Comparison of ENCODE assay signal across 10 cellular contexts in the genomic region with DNA sequence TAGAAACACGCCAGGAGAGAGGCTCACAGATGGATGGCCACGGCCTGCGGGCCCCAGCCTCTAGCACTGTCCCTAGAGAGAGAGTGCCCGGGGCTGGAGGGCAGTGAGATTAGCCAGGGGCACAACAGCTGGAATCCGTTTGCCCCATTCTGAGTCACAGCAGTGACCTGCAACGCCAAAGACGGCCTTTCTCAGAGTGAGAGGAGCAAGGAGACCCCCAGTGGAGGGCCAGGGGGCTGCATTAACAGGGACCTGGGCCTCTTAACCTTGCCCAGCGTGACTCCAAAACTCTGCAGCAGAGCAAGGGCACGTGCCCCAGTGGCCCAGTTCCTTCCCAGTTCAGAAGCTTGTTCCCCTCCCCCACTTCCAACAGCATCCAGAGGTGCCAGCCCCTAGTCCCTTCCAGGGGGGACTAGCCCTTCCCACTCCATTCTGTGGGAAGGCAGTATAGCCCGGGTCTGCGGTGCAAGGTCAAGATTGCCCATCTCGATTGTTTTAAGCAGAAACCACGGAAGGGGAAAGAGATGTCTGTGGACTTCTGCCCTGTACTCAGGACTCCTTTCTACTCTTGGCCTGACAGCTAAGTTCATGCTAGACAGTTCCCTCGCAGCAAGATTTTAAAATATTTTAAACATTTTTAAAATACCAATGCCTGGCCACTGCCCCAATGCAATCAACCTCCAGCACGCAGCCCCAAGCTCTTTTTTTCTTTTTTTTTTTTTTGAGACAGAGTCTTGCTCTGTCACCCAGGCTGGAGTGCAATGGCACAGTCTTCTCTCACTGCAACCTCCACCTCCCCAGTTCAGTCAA. TPM values are rescaled to one million over a fixed set of nuclear protein-coding genes. Genes with fewer than 3 reads are reported as not detected.
DNase-seq lines count a peak whose midpoint lies in the region; ATAC-seq and TF ChIP-seq lines count a peak whose summit lies in the region.
"Had no signal": no experiment of that assay in that cellular context is flagged by ENCODE, and none has a peak within 500 bp of the region (broad histone marks: within the 10 kb centered on the region; RNA-seq: fewer than 3 reads in every experiment).

No MANE protein-coding gene starts in this region.

- H3K4me3 Mint-ChIP-seq in progenitor cell of endocrine pancreas (ENCODE audit: low read depth) = no peak overlapping the region
- H3K4me3 Mint-ChIP-seq in activated CD4-positive, alpha-beta T cell treated with anti-CD3 and anti-CD28 coated beads for 36 hours = no peak overlapping the region

- DNase-seq in ELR (ENCODE audit: low read depth) (peak; percentile 51), NAMALWA (ENCODE audit: low spot score) (peak; percentile 59), epithelial cell of proximal tubule (ENCODE audit: low read depth) (no peak), progenitor cell of endocrine pancreas (ENCODE audit: low spot score, unreplicated experiment) (peak; percentile 50), ACHN (no peak), NCI-H1092 (lab: John Stamatoyannopoulos, UW) (no peak)
- DNase-seq in activated naive CD4-positive, alpha-beta T cell treated with anti-CD3 and anti-CD28 coated beads, Interleukin-2, amount 50 U/mL, for 72 hours (ENCODE audit: low spot score in 2 of 2) = no peak
- no peak for DNase-seq in activated CD4-positive, alpha-beta T cell treated with anti-CD3 and anti-CD28 coated beads for 36 hours
- DNase-seq: activated CD8-positive, alpha-beta memory T cell treated with anti-CD3 and anti-CD28 coated beads for 24 hours; NCI-H187 treated with DMSO at 0.1 percent for 48 hours had no signal

- no peaks in the 10 kb centered on the region for H3K36me3 Mint-ChIP-seq in progenitor cell of endocrine pancreas (ENCODE audit: insufficient read depth)
- no peaks in the 10 kb centered on the region for H3K36me3 Mint-ChIP-seq in activated naive CD4-positive, alpha-beta T cell treated with anti-CD3 and anti-CD28 coated beads, Interleukin-2, amount 50 U/mL, for 72 hours
- H3K36me3 Mint-ChIP-seq in activated CD4-positive, alpha-beta T cell treated with anti-CD3 and anti-CD28 coated beads for 36 hours (ENCODE audit: low read depth) = no peaks in the 10 kb centered on the region

- H3K9me3 Mint-ChIP-seq in progenitor cell of endocrine pancreas (ENCODE audit: low read depth) = no peaks in the 10 kb centered on the region
- H3K9me3 Mint-ChIP-seq in activated naive CD4-positive, alpha-beta T cell treated with anti-CD3 and anti-CD28 coated beads, Interleukin-2, amount 50 U/mL, for 72 hours = no peaks in the 10 kb centered on the region
- no peaks in the 10 kb centered on the region for H3K9me3 Mint-ChIP-seq in activated CD4-positive, alpha-beta T cell treated with anti-CD3 and anti-CD28 coated beads for 36 hours (ENCODE audit: low read depth)

- H3K4me1 Mint-ChIP-seq in progenitor cell of endocrine pancreas (ENCODE audit: low read depth) = peaks cover 8% of the 10 kb centered on the region
- no peaks in the 10 kb centered on the region for H3K4me1 Mint-ChIP-seq in activated CD4-positive, alpha-beta T cell treated with anti-CD3 and anti-CD28 coated beads for 36 hours

- no peak overlapping the region for H3K4me3 ChIP-seq in epithelial cell of proximal tubule (ENCODE audit: low read depth, low read length)

- no peak overlapping the region for H3K27ac Mint-ChIP-seq in progenitor cell of endocrine pancreas
- no peak overlapping the region for H3K27ac Mint-ChIP-seq in activated naive CD4-positive, alpha-beta T cell treated with anti-CD3 and anti-CD28 coated beads, Interleukin-2, amount 50 U/mL, for 72 hours
- H3K27ac Mint-ChIP-seq in activated CD4-positive, alpha-beta T cell treated with anti-CD3 and anti-CD28 coated beads for 36 hours = no peak overlapping the region

- H3K27me3 Mint-ChIP-seq in progenitor cell of endocrine pancreas = peaks cover 17% of the 10 kb centered on the region
- H3K27me3 Mint-ChIP-seq in activated CD4-positive, alpha-beta T cell treated with anti-CD3 and anti-CD28 coated beads for 36 hours = no peaks in the 10 kb centered on the region

- POLR2A ChIA-PET in activated CD4-positive, alpha-beta T cell treated with anti-CD3 and anti-CD28 coated beads for 36 hours (lab: Charles Lee) = no interaction called here

- CTCF ChIA-PET in activated CD4-positive, alpha-beta T cell treated with anti-CD3 and anti-CD28 coated beads for 36 hours (lab: Charles Lee) = no interaction called here

- in situ Hi-C loops in ACHN (cut with HindIII; ENCODE audit: low pct_ligation_motif_present, low pct_unique_long_range_greater_than_20kb, low sequenced_read_pairs) = no loop called here

- intact Hi-C loops in activated CD4-positive, alpha-beta T cell treated with anti-CD3 and anti-CD28 coated beads for 36 hours (cut with DNase I, micrococcal nuclease) = no loop called here

- no peak for ATAC-seq in activated naive CD4-positive, alpha-beta T cell treated with anti-CD3 and anti-CD28 coated beads, Interleukin-2, amount 50 U/mL, for 72 hours
- no peak for ATAC-seq in activated CD4-positive, alpha-beta T cell treated with anti-CD3 and anti-CD28 coated beads for 36 hours

- TF ChIP-seq CTCF in epithelial cell of proximal tubule (conservative IDR thresholded peaks at IDR 0.05; ENCODE audit: low read depth, low read length) (peak; percentile 18), progenitor cell of endocrine pancreas (IDR thresholded peaks at IDR 0.05; ENCODE audit: unreplicated experiment) (peak; percentile 67)

RNA-seq across cellular contexts. Expression of gene BIN1, which starts 50.9 kb away (rescaled TPM):
- total RNA-seq in epithelial cell of proximal tubule (99.0 and 103 TPM in 2 replicates), progenitor cell of endocrine pancreas (65.5 and 66.0 TPM in 2 replicates)
- 10 to 100 TPM; 43.0 to 98.3 TPM for total RNA-seq in activated naive CD4-positive, alpha-beta T cell treated with anti-CD3 and anti-CD28 coated beads, Interleukin-2, amount 50 U/mL, for 72 hours
- total RNA-seq in activated CD4-positive, alpha-beta T cell treated with anti-CD3 and anti-CD28 coated beads for 36 hours = 10 to 100 TPM; 65.2 to 71.0 TPM

Comparison
In these comparisons a context has a peak if more than half of its experiments do, and no peak if none do; other contexts are left out.
1. DNase-seq: peak in ELR (single experiment), NAMALWA (single experiment) and progenitor cell of endocrine pancreas (single experiment); none in epithelial cell of proximal tubule (single experiment), activated naive CD4-positive, alpha-beta T cell treated with anti-CD3 and anti-CD28 coated beads, Interleukin-2, amount 50 U/mL, for 72 hours (0 of 2), ACHN (single experiment), NCI-H1092 (single experiment) and activated CD4-positive, alpha-beta T cell treated with anti-CD3 and anti-CD28 coated beads for 36 hours (single experiment).